Comparison of ENCODE assay signal across 13 cellular contexts in genomic region chr6:83883240-83883639, GRCh38. TPM values are rescaled to one million over a fixed set of nuclear protein-coding genes. Genes with fewer than 3 reads are reported as not detected.
"Had no signal": no experiment of that assay in that cellular context is flagged by ENCODE, and none has a peak within 500 bp of the region (broad histone marks: within the 10 kb centered on the region; RNA-seq: fewer than 3 reads in every experiment).

No MANE protein-coding gene starts in this region.

- H3K36me3 ChIP-seq: esophagus muscularis mucosa, lower lobe of right lung, tibial nerve had no signal

- DNase-seq: activated CD4-positive, alpha-beta T cell treated with anti-CD3 and anti-CD28 coated beads, Interleukin-2, amount 50 U/mL, for 1 hour; amygdala; cerebellar nuclear complex; immature natural killer cell; lower lobe of right lung; naive thymus-derived CD4-positive, alpha-beta T cell; retina had no signal

- H3K27ac ChIP-seq: esophagus muscularis mucosa, lower lobe of right lung, tibial nerve had no signal

- H3K27me3 ChIP-seq: esophagus muscularis mucosa, tibial nerve had no signal

- H3K4me3 ChIP-seq: esophagus muscularis mucosa, lower lobe of right lung, tibial nerve had no signal

- ATAC-seq: lower lobe of right lung; naive thymus-derived CD4-positive, alpha-beta T cell; stimulated activated memory B cell treated with anti-CD40 and anti-IgM and Interleukin-4, amounts not matched to agents 10 μg/mL and 1 μg/mL and 100 μg/mL, for 72 hours had no signal

- H3K9me3 ChIP-seq: esophagus muscularis mucosa, lower lobe of right lung, tibial nerve had no signal

RNA-seq across cellular contexts. Expression of gene RIPPLY2, which starts 30.1 kb away (rescaled TPM):
- total RNA-seq: activated CD8-positive, alpha-beta memory T cell treated with anti-CD3 and anti-CD28 coated beads for 36 hours; activated T-helper 2 cell treated with anti-CD3 and anti-CD28 coated beads, Interferon-gamma antibody, Interleukin-2, Interleukin-4, amounts not matched to agents 10 μg/mL and 5 μg/mL and 100 μg/mL, durations not matched to agents 14 hours and 24 hours and 36 hours; esophagus muscularis mucosa; fibroblast of villous mesenchyme; lower lobe of right lung; naive thymus-derived CD4-positive, alpha-beta T cell had no signal
